ENCODE assay signal across 1 cellular context in the genomic region with DNA sequence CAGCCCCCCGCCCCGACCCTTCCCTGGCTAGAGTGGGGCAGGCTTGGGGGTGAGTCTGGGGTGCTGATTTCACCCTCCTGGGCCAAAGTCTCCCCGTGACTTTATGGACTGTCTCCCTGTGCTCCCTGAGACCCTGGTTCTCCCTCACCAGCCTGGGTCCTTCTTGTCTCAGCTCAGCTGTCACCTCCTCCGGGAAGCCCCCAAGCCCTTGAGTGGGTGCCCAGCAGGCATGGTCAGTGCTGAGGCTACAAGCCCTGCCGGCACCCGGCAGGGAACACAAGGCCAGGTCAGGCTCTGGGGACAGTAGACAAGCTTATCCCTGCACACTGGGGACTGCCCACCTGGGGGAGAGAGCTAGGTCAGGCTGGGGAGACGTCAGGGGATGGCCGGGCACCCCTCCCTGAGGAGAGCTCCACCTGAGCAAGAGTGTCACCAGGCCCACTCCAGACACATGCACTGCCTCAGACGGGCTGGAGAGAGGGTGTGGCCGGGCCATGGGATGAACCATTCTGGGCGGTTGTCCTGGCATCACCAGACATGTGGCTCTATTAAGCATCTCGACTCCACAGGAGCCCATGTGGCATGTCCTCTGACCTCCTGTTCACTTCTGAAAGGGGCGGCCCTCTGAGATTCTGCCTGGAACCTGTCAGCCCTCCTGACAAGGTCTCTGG.
TF ChIP-seq lines count a peak whose summit lies in the region.

No MANE protein-coding gene starts in this region.

TF ChIP-seq in K562, 482 proteins besides CTCF, POLR2A, EP300 and RAD21 (continued from another document and continues in another):
- TF ChIP-seq, protein P1, sequence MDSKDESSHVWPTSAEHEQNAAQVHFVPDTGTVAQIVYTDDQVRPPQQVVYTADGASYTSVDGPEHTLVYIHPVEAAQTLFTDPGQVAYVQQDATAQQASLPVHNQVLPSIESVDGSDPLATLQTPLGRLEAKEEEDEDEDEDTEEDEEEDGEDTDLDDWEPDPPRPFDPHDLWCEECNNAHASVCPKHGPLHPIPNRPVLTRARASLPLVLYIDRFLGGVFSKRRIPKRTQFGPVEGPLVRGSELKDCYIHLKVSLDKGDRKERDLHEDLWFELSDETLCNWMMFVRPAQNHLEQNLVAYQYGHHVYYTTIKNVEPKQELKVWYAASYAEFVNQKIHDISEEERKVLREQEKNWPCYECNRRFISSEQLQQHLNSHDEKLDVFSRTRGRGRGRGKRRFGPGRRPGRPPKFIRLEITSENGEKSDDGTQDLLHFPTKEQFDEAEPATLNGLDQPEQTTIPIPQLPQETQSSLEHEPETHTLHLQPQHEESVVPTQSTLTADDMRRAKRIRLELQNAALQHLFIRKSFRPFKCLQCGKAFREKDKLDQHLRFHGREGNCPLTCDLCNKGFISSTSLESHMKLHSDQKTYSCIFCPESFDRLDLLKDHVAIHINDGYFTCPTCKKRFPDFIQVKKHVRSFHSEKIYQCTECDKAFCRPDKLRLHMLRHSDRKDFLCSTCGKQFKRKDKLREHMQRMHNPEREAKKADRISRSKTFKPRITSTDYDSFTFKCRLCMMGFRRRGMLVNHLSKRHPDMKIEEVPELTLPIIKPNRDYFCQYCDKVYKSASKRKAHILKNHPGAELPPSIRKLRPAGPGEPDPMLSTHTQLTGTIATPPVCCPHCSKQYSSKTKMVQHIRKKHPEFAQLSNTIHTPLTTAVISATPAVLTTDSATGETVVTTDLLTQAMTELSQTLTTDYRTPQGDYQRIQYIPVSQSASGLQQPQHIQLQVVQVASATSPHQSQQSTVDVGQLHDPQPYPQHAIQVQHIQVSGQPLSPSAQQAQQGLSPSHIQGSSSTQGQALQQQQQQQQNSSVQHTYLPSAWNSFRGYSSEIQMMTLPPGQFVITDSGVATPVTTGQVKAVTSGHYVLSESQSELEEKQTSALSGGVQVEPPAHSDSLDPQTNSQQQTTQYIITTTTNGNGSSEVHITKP (IDR thresholded peaks at IDR 0.05; ENCODE audit: partially characterized antibody), result peak; percentile 24
- TF ChIP-seq BRCA1 (IDR thresholded peaks at IDR 0.05), result no peak
- TF ChIP-seq BRCA1 (CRISPR knock-in tag; IDR thresholded peaks at IDR 0.05), result 0 out of 2 replicates have a peak, but pooled peaks have one; percentile 63
- no peak for TF ChIP-seq CBFA2T3 (IDR thresholded peaks at IDR 0.05)
- TF ChIP-seq CHD1 (IDR thresholded peaks at IDR 0.05; ENCODE audit: low read length), result peak; percentile 64
- TF ChIP-seq, protein P2, sequence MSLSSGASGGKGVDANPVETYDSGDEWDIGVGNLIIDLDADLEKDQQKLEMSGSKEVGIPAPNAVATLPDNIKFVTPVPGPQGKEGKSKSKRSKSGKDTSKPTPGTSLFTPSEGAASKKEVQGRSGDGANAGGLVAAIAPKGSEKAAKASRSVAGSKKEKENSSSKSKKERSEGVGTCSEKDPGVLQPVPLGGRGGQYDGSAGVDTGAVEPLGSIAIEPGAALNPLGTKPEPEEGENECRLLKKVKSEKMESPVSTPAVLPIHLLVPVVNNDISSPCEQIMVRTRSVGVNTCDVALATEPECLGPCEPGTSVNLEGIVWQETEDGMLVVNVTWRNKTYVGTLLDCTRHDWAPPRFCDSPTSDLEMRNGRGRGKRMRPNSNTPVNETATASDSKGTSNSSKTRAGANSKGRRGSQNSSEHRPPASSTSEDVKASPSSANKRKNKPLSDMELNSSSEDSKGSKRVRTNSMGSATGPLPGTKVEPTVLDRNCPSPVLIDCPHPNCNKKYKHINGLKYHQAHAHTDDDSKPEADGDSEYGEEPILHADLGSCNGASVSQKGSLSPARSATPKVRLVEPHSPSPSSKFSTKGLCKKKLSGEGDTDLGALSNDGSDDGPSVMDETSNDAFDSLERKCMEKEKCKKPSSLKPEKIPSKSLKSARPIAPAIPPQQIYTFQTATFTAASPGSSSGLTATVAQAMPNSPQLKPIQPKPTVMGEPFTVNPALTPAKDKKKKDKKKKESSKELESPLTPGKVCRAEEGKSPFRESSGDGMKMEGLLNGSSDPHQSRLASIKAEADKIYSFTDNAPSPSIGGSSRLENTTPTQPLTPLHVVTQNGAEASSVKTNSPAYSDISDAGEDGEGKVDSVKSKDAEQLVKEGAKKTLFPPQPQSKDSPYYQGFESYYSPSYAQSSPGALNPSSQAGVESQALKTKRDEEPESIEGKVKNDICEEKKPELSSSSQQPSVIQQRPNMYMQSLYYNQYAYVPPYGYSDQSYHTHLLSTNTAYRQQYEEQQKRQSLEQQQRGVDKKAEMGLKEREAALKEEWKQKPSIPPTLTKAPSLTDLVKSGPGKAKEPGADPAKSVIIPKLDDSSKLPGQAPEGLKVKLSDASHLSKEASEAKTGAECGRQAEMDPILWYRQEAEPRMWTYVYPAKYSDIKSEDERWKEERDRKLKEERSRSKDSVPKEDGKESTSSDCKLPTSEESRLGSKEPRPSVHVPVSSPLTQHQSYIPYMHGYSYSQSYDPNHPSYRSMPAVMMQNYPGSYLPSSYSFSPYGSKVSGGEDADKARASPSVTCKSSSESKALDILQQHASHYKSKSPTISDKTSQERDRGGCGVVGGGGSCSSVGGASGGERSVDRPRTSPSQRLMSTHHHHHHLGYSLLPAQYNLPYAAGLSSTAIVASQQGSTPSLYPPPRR (CRISPR knock-in tag; IDR thresholded peaks at IDR 0.05; ENCODE audit: borderline replicate concordance), result no peak
- TF ChIP-seq, protein P3, sequence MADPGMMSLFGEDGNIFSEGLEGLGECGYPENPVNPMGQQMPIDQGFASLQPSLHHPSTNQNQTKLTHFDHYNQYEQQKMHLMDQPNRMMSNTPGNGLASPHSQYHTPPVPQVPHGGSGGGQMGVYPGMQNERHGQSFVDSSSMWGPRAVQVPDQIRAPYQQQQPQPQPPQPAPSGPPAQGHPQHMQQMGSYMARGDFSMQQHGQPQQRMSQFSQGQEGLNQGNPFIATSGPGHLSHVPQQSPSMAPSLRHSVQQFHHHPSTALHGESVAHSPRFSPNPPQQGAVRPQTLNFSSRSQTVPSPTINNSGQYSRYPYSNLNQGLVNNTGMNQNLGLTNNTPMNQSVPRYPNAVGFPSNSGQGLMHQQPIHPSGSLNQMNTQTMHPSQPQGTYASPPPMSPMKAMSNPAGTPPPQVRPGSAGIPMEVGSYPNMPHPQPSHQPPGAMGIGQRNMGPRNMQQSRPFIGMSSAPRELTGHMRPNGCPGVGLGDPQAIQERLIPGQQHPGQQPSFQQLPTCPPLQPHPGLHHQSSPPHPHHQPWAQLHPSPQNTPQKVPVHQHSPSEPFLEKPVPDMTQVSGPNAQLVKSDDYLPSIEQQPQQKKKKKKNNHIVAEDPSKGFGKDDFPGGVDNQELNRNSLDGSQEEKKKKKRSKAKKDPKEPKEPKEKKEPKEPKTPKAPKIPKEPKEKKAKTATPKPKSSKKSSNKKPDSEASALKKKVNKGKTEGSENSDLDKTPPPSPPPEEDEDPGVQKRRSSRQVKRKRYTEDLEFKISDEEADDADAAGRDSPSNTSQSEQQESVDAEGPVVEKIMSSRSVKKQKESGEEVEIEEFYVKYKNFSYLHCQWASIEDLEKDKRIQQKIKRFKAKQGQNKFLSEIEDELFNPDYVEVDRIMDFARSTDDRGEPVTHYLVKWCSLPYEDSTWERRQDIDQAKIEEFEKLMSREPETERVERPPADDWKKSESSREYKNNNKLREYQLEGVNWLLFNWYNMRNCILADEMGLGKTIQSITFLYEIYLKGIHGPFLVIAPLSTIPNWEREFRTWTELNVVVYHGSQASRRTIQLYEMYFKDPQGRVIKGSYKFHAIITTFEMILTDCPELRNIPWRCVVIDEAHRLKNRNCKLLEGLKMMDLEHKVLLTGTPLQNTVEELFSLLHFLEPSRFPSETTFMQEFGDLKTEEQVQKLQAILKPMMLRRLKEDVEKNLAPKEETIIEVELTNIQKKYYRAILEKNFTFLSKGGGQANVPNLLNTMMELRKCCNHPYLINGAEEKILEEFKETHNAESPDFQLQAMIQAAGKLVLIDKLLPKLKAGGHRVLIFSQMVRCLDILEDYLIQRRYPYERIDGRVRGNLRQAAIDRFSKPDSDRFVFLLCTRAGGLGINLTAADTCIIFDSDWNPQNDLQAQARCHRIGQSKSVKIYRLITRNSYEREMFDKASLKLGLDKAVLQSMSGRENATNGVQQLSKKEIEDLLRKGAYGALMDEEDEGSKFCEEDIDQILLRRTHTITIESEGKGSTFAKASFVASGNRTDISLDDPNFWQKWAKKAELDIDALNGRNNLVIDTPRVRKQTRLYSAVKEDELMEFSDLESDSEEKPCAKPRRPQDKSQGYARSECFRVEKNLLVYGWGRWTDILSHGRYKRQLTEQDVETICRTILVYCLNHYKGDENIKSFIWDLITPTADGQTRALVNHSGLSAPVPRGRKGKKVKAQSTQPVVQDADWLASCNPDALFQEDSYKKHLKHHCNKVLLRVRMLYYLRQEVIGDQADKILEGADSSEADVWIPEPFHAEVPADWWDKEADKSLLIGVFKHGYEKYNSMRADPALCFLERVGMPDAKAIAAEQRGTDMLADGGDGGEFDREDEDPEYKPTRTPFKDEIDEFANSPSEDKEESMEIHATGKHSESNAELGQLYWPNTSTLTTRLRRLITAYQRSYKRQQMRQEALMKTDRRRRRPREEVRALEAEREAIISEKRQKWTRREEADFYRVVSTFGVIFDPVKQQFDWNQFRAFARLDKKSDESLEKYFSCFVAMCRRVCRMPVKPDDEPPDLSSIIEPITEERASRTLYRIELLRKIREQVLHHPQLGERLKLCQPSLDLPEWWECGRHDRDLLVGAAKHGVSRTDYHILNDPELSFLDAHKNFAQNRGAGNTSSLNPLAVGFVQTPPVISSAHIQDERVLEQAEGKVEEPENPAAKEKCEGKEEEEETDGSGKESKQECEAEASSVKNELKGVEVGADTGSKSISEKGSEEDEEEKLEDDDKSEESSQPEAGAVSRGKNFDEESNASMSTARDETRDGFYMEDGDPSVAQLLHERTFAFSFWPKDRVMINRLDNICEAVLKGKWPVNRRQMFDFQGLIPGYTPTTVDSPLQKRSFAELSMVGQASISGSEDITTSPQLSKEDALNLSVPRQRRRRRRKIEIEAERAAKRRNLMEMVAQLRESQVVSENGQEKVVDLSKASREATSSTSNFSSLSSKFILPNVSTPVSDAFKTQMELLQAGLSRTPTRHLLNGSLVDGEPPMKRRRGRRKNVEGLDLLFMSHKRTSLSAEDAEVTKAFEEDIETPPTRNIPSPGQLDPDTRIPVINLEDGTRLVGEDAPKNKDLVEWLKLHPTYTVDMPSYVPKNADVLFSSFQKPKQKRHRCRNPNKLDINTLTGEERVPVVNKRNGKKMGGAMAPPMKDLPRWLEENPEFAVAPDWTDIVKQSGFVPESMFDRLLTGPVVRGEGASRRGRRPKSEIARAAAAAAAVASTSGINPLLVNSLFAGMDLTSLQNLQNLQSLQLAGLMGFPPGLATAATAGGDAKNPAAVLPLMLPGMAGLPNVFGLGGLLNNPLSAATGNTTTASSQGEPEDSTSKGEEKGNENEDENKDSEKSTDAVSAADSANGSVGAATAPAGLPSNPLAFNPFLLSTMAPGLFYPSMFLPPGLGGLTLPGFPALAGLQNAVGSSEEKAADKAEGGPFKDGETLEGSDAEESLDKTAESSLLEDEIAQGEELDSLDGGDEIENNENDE (IDR thresholded peaks at IDR 0.05; ENCODE audit: low read depth, low read length), result no peak
- peak; percentile 23; the same call in 1 of the 2 replicates for TF ChIP-seq NR1H2 (CRISPR knock-in tag; IDR thresholded peaks at IDR 0.05)
- TF ChIP-seq DPF2 (IDR thresholded peaks at IDR 0.05), result no peak
- no peak for TF ChIP-seq CHCHD3 (CRISPR knock-in tag; IDR thresholded peaks at IDR 0.05)
- TF ChIP-seq HNRNPLL (IDR thresholded peaks at IDR 0.05; ENCODE audit: low read depth, low read length, poor library complexity, severe bottlenecking), result no peak
- no peak for TF ChIP-seq ZNF696 (CRISPR knock-in tag; conservative IDR thresholded peaks at IDR 0.05)
- no peak for TF ChIP-seq PURB (CRISPR knock-in tag; IDR thresholded peaks at IDR 0.05; ENCODE audit: low read depth)
- TF ChIP-seq, protein P4, sequence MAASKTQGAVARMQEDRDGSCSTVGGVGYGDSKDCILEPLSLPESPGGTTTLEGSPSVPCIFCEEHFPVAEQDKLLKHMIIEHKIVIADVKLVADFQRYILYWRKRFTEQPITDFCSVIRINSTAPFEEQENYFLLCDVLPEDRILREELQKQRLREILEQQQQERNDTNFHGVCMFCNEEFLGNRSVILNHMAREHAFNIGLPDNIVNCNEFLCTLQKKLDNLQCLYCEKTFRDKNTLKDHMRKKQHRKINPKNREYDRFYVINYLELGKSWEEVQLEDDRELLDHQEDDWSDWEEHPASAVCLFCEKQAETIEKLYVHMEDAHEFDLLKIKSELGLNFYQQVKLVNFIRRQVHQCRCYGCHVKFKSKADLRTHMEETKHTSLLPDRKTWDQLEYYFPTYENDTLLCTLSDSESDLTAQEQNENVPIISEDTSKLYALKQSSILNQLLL (CRISPR knock-in tag; IDR thresholded peaks at IDR 0.05; ENCODE audit: borderline replicate concordance), result no peak
- no peak for TF ChIP-seq MTA3 (IDR thresholded peaks at IDR 0.05; ENCODE audit: borderline replicate concordance)
- no peak for TF ChIP-seq ZBTB17 (CRISPR knock-in tag; IDR thresholded peaks at IDR 0.05)
- TF ChIP-seq DACH1 (IDR thresholded peaks at IDR 0.05; ENCODE audit: partially characterized antibody), result no peak
- 0 out of 2 replicates have a peak, but pooled peaks have one; percentile 16 for TF ChIP-seq IRF2 (CRISPR knock-in tag; IDR thresholded peaks at IDR 0.05)
- TF ChIP-seq ZBTB1 (CRISPR knock-in tag; IDR thresholded peaks at IDR 0.05; ENCODE audit: borderline replicate concordance, low read depth), result peak; percentile 78; the same call in 1 of the 2 replicates
- TF ChIP-seq ZNF263 (CRISPR knock-in tag; IDR thresholded peaks at IDR 0.05; ENCODE audit: borderline replicate concordance), result no peak
- TF ChIP-seq SMARCA5 (IDR thresholded peaks at IDR 0.05), result no peak
- TF ChIP-seq PRPF4 (IDR thresholded peaks at IDR 0.05; ENCODE audit: insufficient read depth, low read depth, low read length, poor library complexity, severe bottlenecking), result no peak
- TF ChIP-seq, protein P5, sequence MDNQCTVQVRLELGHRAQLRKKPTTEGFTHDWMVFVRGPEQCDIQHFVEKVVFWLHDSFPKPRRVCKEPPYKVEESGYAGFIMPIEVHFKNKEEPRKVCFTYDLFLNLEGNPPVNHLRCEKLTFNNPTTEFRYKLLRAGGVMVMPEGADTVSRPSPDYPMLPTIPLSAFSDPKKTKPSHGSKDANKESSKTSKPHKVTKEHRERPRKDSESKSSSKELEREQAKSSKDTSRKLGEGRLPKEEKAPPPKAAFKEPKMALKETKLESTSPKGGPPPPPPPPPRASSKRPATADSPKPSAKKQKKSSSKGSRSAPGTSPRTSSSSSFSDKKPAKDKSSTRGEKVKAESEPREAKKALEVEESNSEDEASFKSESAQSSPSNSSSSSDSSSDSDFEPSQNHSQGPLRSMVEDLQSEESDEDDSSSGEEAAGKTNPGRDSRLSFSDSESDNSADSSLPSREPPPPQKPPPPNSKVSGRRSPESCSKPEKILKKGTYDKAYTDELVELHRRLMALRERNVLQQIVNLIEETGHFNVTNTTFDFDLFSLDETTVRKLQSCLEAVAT (IDR thresholded peaks at IDR 0.05), result no peak
- TF ChIP-seq KAT7 (CRISPR knock-in tag; IDR thresholded peaks at IDR 0.05; ENCODE audit: borderline replicate concordance), result no peak
- no peak for TF ChIP-seq KLF10 (CRISPR knock-in tag; IDR thresholded peaks at IDR 0.05)
- TF ChIP-seq CXXC5 (CRISPR knock-in tag; IDR thresholded peaks at IDR 0.05), result no peak
- no peak for TF ChIP-seq ZNF586 (CRISPR knock-in tag; conservative IDR thresholded peaks at IDR 0.05)
- TF ChIP-seq NFXL1 (CRISPR knock-in tag; IDR thresholded peaks at IDR 0.05), result no peak
